ENCODE assay signal across 29 cellular contexts in genomic region chr20:426564-426963, GRCh38.
"Had no signal": no experiment of that assay in that cellular context is flagged by ENCODE, and none has a peak within 500 bp of the region (broad histone marks: within the 10 kb centered on the region; RNA-seq: fewer than 3 reads in every experiment).

No MANE protein-coding gene starts in this region.

- H3K27me3 Mint-ChIP-seq: naive B cell; stimulated activated naive CD8-positive, alpha-beta T cell treated with anti-CD3 and anti-CD28 coated beads, Interleukin-15, amount 100 ng/mL, for 72 hours had no signal

- H3K27me3 ChIP-seq: esophagus muscularis mucosa, foreskin keratinocyte, gastroesophageal sphincter, heart left ventricle, hepatocyte, left lung, right atrium auricular region, suprapubic skin, transverse colon, upper lobe of right lung, uterus had no signal

- H3K9me3 Mint-ChIP-seq: mesothelial cell of epicardium; naive B cell; nephron progenitor cell; stimulated activated naive CD8-positive, alpha-beta T cell treated with anti-CD3 and anti-CD28 coated beads, Interleukin-15, amount 100 ng/mL, for 72 hours had no signal

- H3K9me3 ChIP-seq: esophagus muscularis mucosa, gastroesophageal sphincter, heart left ventricle, left lung, mucosa of descending colon, prostate gland, right atrium auricular region, suprapubic skin, transverse colon, upper lobe of right lung, uterus had no signal

- DNase-seq: cortex of kidney; effector CD4-positive, alpha-beta T cell; foreskin keratinocyte; heart left ventricle; kidney; left lung; mesenchymal stem cell; mucosa of descending colon; naive B cell; nephron progenitor cell; nucleus accumbens; stimulated activated CD4-positive, alpha-beta T cell treated with anti-CD3 and anti-CD28 coated beads, Interleukin-12 subunit alpha, Interleukin-12 subunit beta, amount 100 ng/mL, for 4 hours; stimulated activated CD4-positive, alpha-beta T cell treated with anti-CD3 and anti-CD28 coated beads, Interleukin-1b, Interleukin-23, amount 100 ng/mL, for 48 hours; stimulated activated CD4-positive, alpha-beta T cell treated with anti-CD3 and anti-CD28 coated beads, Interleukin-4, amount 100 ng/mL, for 1 hour; stimulated activated CD8-positive, alpha-beta memory T cell treated with anti-CD3 and anti-CD28 coated beads, Interleukin-4, amount 100 ng/mL, for 48 hours; stimulated activated naive CD4-positive, alpha-beta T cell; stimulated activated naive CD8-positive, alpha-beta T cell treated with anti-CD3 and anti-CD28 coated beads, Interleukin-15, amount 100 ng/mL, for 72 hours; transverse colon; upper lobe of right lung; uterus had no signal

- H3K36me3 ChIP-seq: uterus had no signal

- H3K27ac ChIP-seq: esophagus muscularis mucosa, foreskin keratinocyte, gastroesophageal sphincter, heart left ventricle, hepatocyte, left lung, prostate gland, right atrium auricular region, suprapubic skin, transverse colon, upper lobe of right lung, uterus had no signal

- ATAC-seq: foreskin keratinocyte; gastroesophageal sphincter; heart left ventricle; left lung; mucosa of descending colon; sciatic nerve; stimulated activated naive CD8-positive, alpha-beta T cell treated with anti-CD3 and anti-CD28 coated beads, Interleukin-15, amount 100 ng/mL, for 72 hours; upper lobe of right lung had no signal

- H3K4me3 ChIP-seq: esophagus muscularis mucosa, gastroesophageal sphincter, heart left ventricle, hepatocyte, left lung, mucosa of descending colon, prostate gland, right atrium auricular region, smooth muscle cell, suprapubic skin, transverse colon, upper lobe of right lung, uterus had no signal

- H3K4me1 ChIP-seq: foreskin keratinocyte, left lung, prostate gland, suprapubic skin, transverse colon, upper lobe of right lung, uterus had no signal

- H3K27ac Mint-ChIP-seq: mesothelial cell of epicardium; nephron progenitor cell; stimulated activated naive CD8-positive, alpha-beta T cell treated with anti-CD3 and anti-CD28 coated beads, Interleukin-15, amount 100 ng/mL, for 72 hours had no signal

- H3K4me3 Mint-ChIP-seq: mesothelial cell of epicardium; nephron progenitor cell; stimulated activated naive CD8-positive, alpha-beta T cell treated with anti-CD3 and anti-CD28 coated beads, Interleukin-15, amount 100 ng/mL, for 72 hours had no signal

- H3K4me1 Mint-ChIP-seq: mesothelial cell of epicardium had no signal
